In the genomic region with DNA sequence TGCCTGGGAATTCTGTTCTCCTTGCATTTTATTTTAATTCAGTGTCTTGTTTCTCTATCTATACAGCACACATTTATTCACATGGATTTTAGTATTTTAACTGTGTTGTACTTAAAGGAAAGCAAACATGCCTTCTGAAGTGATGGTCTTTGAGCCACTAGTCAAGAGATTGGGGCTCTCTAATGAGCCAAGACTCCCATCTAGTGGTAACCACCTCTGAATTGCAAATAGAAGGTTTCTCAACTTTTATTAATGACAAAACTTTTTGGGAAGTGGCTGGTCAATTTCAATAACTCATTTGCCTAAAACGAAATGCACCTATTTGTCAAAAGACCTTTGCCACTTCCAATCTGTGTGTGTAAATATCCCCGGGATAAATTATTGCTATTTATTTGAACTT, we compare ENCODE assay signal across 10 cellular contexts.
DNase-seq lines count a peak whose midpoint lies in the region; ATAC-seq and TF ChIP-seq lines count a peak whose summit lies in the region.
"Had no signal": no experiment of that assay in that cellular context is flagged by ENCODE, and none has a peak within 500 bp of the region (broad histone marks: within the 10 kb centered on the region; RNA-seq: fewer than 3 reads in every experiment).

No MANE protein-coding gene starts in this region.

- in situ Hi-C loops in astrocyte of the spinal cord (cut with HindIII; ENCODE audit: low sequenced_read_pairs), result no loop called here

- TF ChIP-seq CTCF in astrocyte of the spinal cord (IDR thresholded peaks at IDR 0.05; ENCODE audit: low read depth, low read length), result peak; percentile 42

- intact Hi-C loops in Right ventricle myocardium superior (cut with DNase I) (loop anchor here (10.0 kb wide), 1 partner anchor 48 kb away; no protein-coding TSS in a partner anchor), cardiac septum (cut with DNase I) (loop anchor here (5.0 kb wide), 2 partner anchors 41 to 1091 kb away; no protein-coding TSS in a partner anchor)

- ATAC-seq in Right ventricle myocardium superior (ENCODE audit: poor library complexity), result peak; percentile 82
- ATAC-seq in GM19023 (IDR thresholded peaks at IDR 0.05; ENCODE audit: unreplicated experiment), result no peak
- no peak for ATAC-seq in HG03175 (IDR thresholded peaks at IDR 0.05; ENCODE audit: unreplicated experiment)

- DNase-seq in Right ventricle myocardium superior (no peak), cardiac septum (ENCODE audit: low spot score) (no peak), astrocyte of the spinal cord (ENCODE audit: low read depth, low spot score) (peak; percentile 33), iPS-NIHi7 (ENCODE audit: extremely low spot score) (peak; percentile 20), NCI-H69 (lab: John Stamatoyannopoulos, UW) (no peak), NCI-H82 treated with DMSO at 0.1 percent for 48 hours (lab: John Stamatoyannopoulos, UW; ENCODE audit: unreplicated experiment) (no peak)
- DNase-seq: KBM-7 had no signal

- H3K4me3 ChIP-seq in astrocyte of the spinal cord (ENCODE audit: low read depth, low read length), result no peak overlapping the region
- H3K4me3 ChIP-seq: BLaER1 treated with 17β-estradiol and CSF1 and Interleukin-3, amounts not matched to agents 10 nM and 100 nM had no signal

Comparison
In these comparisons a context has a peak if more than half of its experiments do, and no peak if none do; other contexts are left out.
1. DNase-seq: peak in astrocyte of the spinal cord (single experiment) and iPS-NIHi7 (single experiment); none in Right ventricle myocardium superior (single experiment), cardiac septum (single experiment), NCI-H69 (single experiment) and NCI-H82 treated with DMSO at 0.1 percent for 48 hours (single experiment).